In the genomic region with DNA sequence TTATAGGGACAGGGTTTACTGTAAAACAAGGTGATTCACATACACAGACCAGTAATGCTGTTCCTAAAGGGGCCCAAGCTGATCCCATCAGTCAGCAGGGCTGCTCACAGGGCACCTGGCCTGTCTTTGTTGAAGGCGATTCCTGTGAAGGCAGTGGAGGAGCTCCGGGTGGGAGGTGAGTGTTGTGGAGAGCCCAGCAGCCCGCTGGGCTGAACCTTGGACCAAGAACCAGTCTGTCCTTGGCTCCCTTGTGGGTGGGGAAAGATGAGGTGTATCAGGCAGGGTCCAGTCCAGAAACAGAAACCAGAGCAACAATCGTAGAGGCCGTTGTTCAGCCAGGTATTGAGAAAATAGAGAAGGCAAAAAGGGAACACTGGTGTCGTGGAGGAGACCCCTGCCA, we compare ENCODE assay signal across 15 cellular contexts. TPM values are rescaled to one million over a fixed set of nuclear protein-coding genes. Genes with fewer than 3 reads are reported as not detected.
DNase-seq lines count a peak whose midpoint lies in the region; ATAC-seq and TF ChIP-seq lines count a peak whose summit lies in the region.
"Had no signal": no experiment of that assay in that cellular context is flagged by ENCODE, and none has a peak within 500 bp of the region (broad histone marks: within the 10 kb centered on the region; RNA-seq: fewer than 3 reads in every experiment).

No MANE protein-coding gene starts in this region.

- H3K27me3 ChIP-seq in A673 (replicated peaks; ENCODE audit: insufficient read depth, low read depth, low read length, poor library complexity) (no peaks in the 10 kb centered on the region), RWPE2 (ENCODE audit: insufficient read depth, poor library complexity, severe bottlenecking) (no peaks in the 10 kb centered on the region), esophagus squamous epithelium (no peaks in the 10 kb centered on the region), neural progenitor cell (no peaks in the 10 kb centered on the region)
- H3K27me3 ChIP-seq: foreskin keratinocyte, MG63, upper lobe of left lung had no signal

- H3K4me3 Mint-ChIP-seq in neural progenitor cell, result peak overlapping the region; percentile 65
- H3K4me3 Mint-ChIP-seq: T-cell had no signal

- DNase-seq in A673 (ENCODE audit: low spot score) (no peak), RWPE2 (ENCODE audit: low spot score) (no peak), esophagus squamous epithelium (lab: John Stamatoyannopoulos, UW) (no peak), neural progenitor cell (ENCODE audit: low spot score) (no peak), Kasumi-1 (lab: John Stamatoyannopoulos, UW) (no peak), cardiac septum (ENCODE audit: low spot score) (no peak), activated gamma-delta T cell (lab: John Stamatoyannopoulos, UW) (no peak)
- DNase-seq: activated naive CD4-positive, alpha-beta T cell; DMS79; foreskin keratinocyte; T-cell; upper lobe of left lung had no signal

- 70 to 83% methylated on average over 3 to 5 of the region's 6 CpGs for WGBS in esophagus squamous epithelium, 2 donors

- no peaks in the 10 kb centered on the region for H3K9me3 Mint-ChIP-seq in neural progenitor cell
- H3K9me3 Mint-ChIP-seq: T-cell had no signal

- H3K9ac ChIP-seq in neural progenitor cell, result no peak overlapping the region

- H3K36me3 Mint-ChIP-seq in neural progenitor cell, result peaks cover under 1% of the 10 kb centered on the region
- H3K36me3 Mint-ChIP-seq: T-cell had no signal

- H3K27ac ChIP-seq in A673 (ENCODE audit: low read depth, low read length, poor library complexity, severe bottlenecking), result peak overlapping the region; percentile 81
- peak overlapping the region; percentile 96 for H3K27ac ChIP-seq in RWPE2 (ENCODE audit: poor library complexity, severe bottlenecking)
- H3K27ac ChIP-seq in esophagus squamous epithelium, result peak overlapping the region; percentile 57 to 85 (median 78)
- H3K27ac ChIP-seq in neural progenitor cell, result no peak overlapping the region
- H3K27ac ChIP-seq: foreskin keratinocyte had no signal

- no peak for TF ChIP-seq POLR2A in esophagus squamous epithelium (IDR thresholded peaks at IDR 0.05)

- peaks cover 9% of the 10 kb centered on the region for H3F3A ChIP-seq in neural progenitor cell (ENCODE audit: low read depth)

- H3K9me3 ChIP-seq in A673 (ENCODE audit: low read depth, low read length, poor library complexity, severe bottlenecking) (no peaks in the 10 kb centered on the region), RWPE2 (ENCODE audit: severe bottlenecking) (no peaks in the 10 kb centered on the region), esophagus squamous epithelium (no peaks in the 10 kb centered on the region), neural progenitor cell (ENCODE audit: low read depth) (no peaks in the 10 kb centered on the region)
- H3K9me3 ChIP-seq: MG63, upper lobe of left lung had no signal

- H3K27me3 Mint-ChIP-seq in neural progenitor cell (ENCODE audit: insufficient read depth, low read depth), result peaks cover 9% of the 10 kb centered on the region
- H3K27me3 Mint-ChIP-seq: T-cell had no signal

- BruUV-seq in A673 (replicated peaks; lab: Mats Ljungman, UMichigan), result no TSS peak

- CTCF ChIA-PET in A673 (lab: Charles Lee), result no interaction called here

- peak overlapping the region; percentile 29 for H3K4me3 ChIP-seq in A673 (ENCODE audit: low read depth, low read length, poor library complexity, severe bottlenecking)
- H3K4me3 ChIP-seq in RWPE2 (ENCODE audit: severe bottlenecking), result no peak overlapping the region
- no peak overlapping the region for H3K4me3 ChIP-seq in esophagus squamous epithelium
- no peak overlapping the region for H3K4me3 ChIP-seq in neural progenitor cell
- H3K4me3 ChIP-seq: skin epidermis, upper lobe of left lung had no signal

- H3K4me1 ChIP-seq in A673 (ENCODE audit: insufficient read depth, low read length, poor library complexity, severe bottlenecking) (peaks cover 77% of the 10 kb centered on the region), RWPE2 (ENCODE audit: insufficient read depth, poor library complexity, severe bottlenecking) (peaks cover 40% of the 10 kb centered on the region), esophagus squamous epithelium (peaks cover 65 to 91% (median 70%) of the 10 kb centered on the region in 3 donors), neural progenitor cell (no peaks in the 10 kb centered on the region)

- H3K36me3 ChIP-seq in A673 (ENCODE audit: insufficient read depth, low read length, poor library complexity, severe bottlenecking) (no peaks in the 10 kb centered on the region), RWPE2 (ENCODE audit: low read depth) (peaks cover 68% of the 10 kb centered on the region), esophagus squamous epithelium (peaks cover 0 to 19% (median 0%) of the 10 kb centered on the region in 3 donors), neural progenitor cell (no peaks in the 10 kb centered on the region)

- POLR2A ChIA-PET in A673 (lab: Charles Lee; ENCODE audit: low non-redundant PET), result no interaction called here

- peaks cover 24% of the 10 kb centered on the region for H3K79me2 ChIP-seq in neural progenitor cell (ENCODE audit: low read depth)

- no peaks in the 10 kb centered on the region for H4K20me1 ChIP-seq in neural progenitor cell (ENCODE audit: low read depth)

- peaks cover 38% of the 10 kb centered on the region for H3K4me1 Mint-ChIP-seq in neural progenitor cell

- no peak overlapping the region for H3K4me2 ChIP-seq in neural progenitor cell

- TF ChIP-seq CTCF in A673 (conservative IDR thresholded peaks at IDR 0.05; ENCODE audit: low read depth, low read length) (no peak), RWPE2 (IDR thresholded peaks at IDR 0.05; ENCODE audit: poor library complexity, severe bottlenecking) (no peak), esophagus squamous epithelium (IDR thresholded peaks at IDR 0.05) (no peak), neural progenitor cell (IDR thresholded peaks at IDR 0.05) (no peak)

- ATAC-seq in RWPE2 (ENCODE audit: low read depth), result no peak
- no peak for ATAC-seq in esophagus mucosa
- ATAC-seq: foreskin keratinocyte, T-cell had no signal

- H3K27ac Mint-ChIP-seq in neural progenitor cell, result peak overlapping the region; percentile 63

- H2AFZ ChIP-seq in neural progenitor cell (replicated peaks), result no peak overlapping the region

- intact Hi-C loops in A673 (cut with micrococcal nuclease; ENCODE audit: unreplicated experiment), result no loop called here
- intact Hi-C loops in esophagus squamous epithelium (cut with DNase I), result no loop called here
- intact Hi-C loops in cardiac septum (cut with DNase I), result no loop called here

RNA-seq across cellular contexts. Expression of a gene that starts 12.5 kb away (rescaled TPM):
- total RNA-seq in A673 (2021) (114 and 116 TPM in 2 replicates), esophagus squamous epithelium (100 to 1,000 TPM in 2 of 4 donors, 10 to 100 TPM in 2; 42.9 to 114 (median 82.0) TPM), neural progenitor cell (ENCODE audit: low replicate concordance) (43.3 and 54.0 TPM in 2 replicates), cardiac septum (56.9 TPM), esophagus mucosa (134 TPM)

RNA-seq across cellular contexts. Expression of a gene that starts 44.6 kb away (rescaled TPM):
- total RNA-seq in A673 (2021), result 44.1 and 55.9 TPM in 2 replicates
- total RNA-seq in esophagus squamous epithelium, result 100 to 1,000 TPM; 375 to 700 (median 481) TPM
- 7.1 and 8.5 TPM in 2 replicates for total RNA-seq in neural progenitor cell (ENCODE audit: low replicate concordance)
- total RNA-seq in cardiac septum, result 34.6 TPM
- total RNA-seq in esophagus mucosa, result 2,371 TPM

RNA-seq across cellular contexts. Expression of a gene that starts 57.9 kb away (rescaled TPM):
- total RNA-seq in A673 (2021) (72.5 and 86.4 TPM in 2 replicates), esophagus squamous epithelium (10 to 100 TPM; 22.5 to 37.2 (median 30.4) TPM), neural progenitor cell (ENCODE audit: low replicate concordance) (18.4 and 32.5 TPM in 2 replicates), cardiac septum (10.3 TPM), esophagus mucosa (30.8 TPM)
